8 cellular contexts compared by ENCODE assay signal in the genomic region with DNA sequence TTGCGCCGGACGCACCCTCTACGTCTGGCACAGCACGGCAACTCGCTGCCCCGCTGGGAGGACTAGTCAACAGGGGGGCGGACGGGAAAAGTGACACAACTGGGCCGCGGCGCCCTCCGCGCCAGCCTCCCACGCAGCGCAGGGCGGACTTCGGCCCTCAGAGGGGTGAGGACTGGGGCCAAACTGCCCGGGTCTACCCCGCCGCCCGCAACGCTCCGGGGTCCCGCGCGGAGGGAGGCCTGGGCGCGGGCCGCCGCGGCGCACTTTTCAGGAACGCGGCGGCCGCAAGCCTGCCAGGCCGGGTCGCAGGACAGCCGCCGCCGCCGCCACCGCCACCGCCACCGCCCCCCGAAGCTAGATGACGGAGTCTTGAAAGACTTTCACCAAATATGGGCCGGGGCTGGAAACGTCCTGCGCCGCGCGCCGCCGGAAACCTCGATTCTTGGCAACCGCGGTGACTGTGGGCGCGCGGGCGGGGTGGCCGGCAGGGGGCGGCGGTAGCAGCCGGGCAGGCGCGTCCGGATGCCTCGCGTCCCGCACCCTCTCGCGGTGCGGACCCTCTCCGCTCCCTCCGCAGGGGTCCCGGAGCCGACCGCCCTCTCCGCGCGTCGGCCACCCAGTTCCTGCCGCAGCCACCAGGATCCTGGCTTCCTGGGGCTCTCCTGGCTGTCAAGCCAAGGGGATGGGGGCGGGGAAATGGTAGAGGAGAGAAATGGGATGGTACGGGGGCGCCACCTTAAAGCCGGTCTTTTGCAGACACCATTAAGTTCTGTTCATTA. TPM values are rescaled to one million over a fixed set of nuclear protein-coding genes. Genes with fewer than 3 reads are reported as not detected.
DNase-seq lines count a peak whose midpoint lies in the region; ATAC-seq and TF ChIP-seq lines count a peak whose summit lies in the region.

No MANE protein-coding gene starts in this region.

- peaks cover 44% of the 10 kb centered on the region for H3K27me3 ChIP-seq in HUES64 (ENCODE audit: insufficient read depth, low read length)
- H3K27me3 ChIP-seq in dorsolateral prefrontal cortex, result peaks cover 0 to 8% (median 0%) of the 10 kb centered on the region in 45 donors

- H3K27ac ChIP-seq in HUES64 (ENCODE audit: low read depth, low read length), result peak overlapping the region; percentile 60
- peak overlapping the region in 58 of 59 donors; percentile 21 to 95 (median 86) for H3K27ac ChIP-seq in dorsolateral prefrontal cortex

- H3K4me1 ChIP-seq in HUES64 (ENCODE audit: insufficient read depth, low read length), result peaks cover 19% of the 10 kb centered on the region

- peaks cover 5% of the 10 kb centered on the region for H3K36me3 ChIP-seq in HUES64 (ENCODE audit: insufficient read depth, low read length)

- H3K9ac ChIP-seq in HUES64 (ENCODE audit: low read depth, low read length), result peak overlapping the region; percentile 92

- peak; percentile 82 for ATAC-seq in GM21529 (IDR thresholded peaks at IDR 0.05; ENCODE audit: unreplicated experiment)
- peak; percentile 21 to 64 (median 44) for ATAC-seq in T-cell (replicated peaks in 1 of 4)
- ATAC-seq in stimulated activated memory B cell treated with anti-CD40 and anti-IgM and Interleukin-4, amounts not matched to agents 10 μg/mL and 1 μg/mL and 100 μg/mL, for 72 hours, result peak; percentile 78

- peak overlapping the region; percentile 98 for H3K4me3 ChIP-seq in HUES64 (ENCODE audit: low read length)
- H3K4me3 ChIP-seq in dorsolateral prefrontal cortex, result peak overlapping the region; percentile 41 to 79 (median 69)
- H3K4me3 ChIP-seq in lower leg skin (ENCODE audit: low read depth, poor library complexity, severe bottlenecking), result peak overlapping the region; percentile 55

- intact Hi-C loops in dorsolateral prefrontal cortex (cut with DNase I), result loop anchor here (2.0 to 10.0 kb wide), 2 partner anchors 112 to 262 kb away; a partner anchor contains a TSS
- intact Hi-C loops in lower leg skin (cut with DNase I; ENCODE audit: low total_unique reads), result loop anchor here (10.0 kb wide), 1 partner anchor 272 kb away; no protein-coding TSS in a partner anchor

- POLR2A ChIA-PET in T-cell (lab: Charles Lee), result no interaction called here

- H3K9me3 Mint-ChIP-seq in T-cell, result no peaks in the 10 kb centered on the region
- no peaks in the 10 kb centered on the region for H3K9me3 Mint-ChIP-seq in stimulated activated memory B cell treated with anti-CD40 and anti-IgM and Interleukin-4, amounts not matched to agents 10 μg/mL and 1 μg/mL and 100 μg/mL, for 72 hours

- H3K36me3 Mint-ChIP-seq in T-cell, result no peaks in the 10 kb centered on the region
- no peaks in the 10 kb centered on the region for H3K36me3 Mint-ChIP-seq in stimulated activated memory B cell treated with anti-CD40 and anti-IgM and Interleukin-4, amounts not matched to agents 10 μg/mL and 1 μg/mL and 100 μg/mL, for 72 hours

- under 1% methylated on average over 90 of the region's 90 CpGs for WGBS in HUES64
- WGBS in lower leg skin, 2 donors, result 0 to 1% methylated on average over 25 to 41 of the region's 90 CpGs

- CTCF ChIA-PET in T-cell (lab: Charles Lee), result interaction anchor here in 1 of 2 donors (0.6 kb wide), 1 partner anchor 661 kb away, joined by 3 read pairs; no protein-coding TSS in a partner anchor

- no peaks in the 10 kb centered on the region for H3K9me3 ChIP-seq in HUES64 (ENCODE audit: insufficient read depth, low read depth, low read length)

- no peak for TF ChIP-seq POLR2A in lower leg skin (IDR thresholded peaks at IDR 0.05)

- DNase-seq in NCI-H748 (lab: John Stamatoyannopoulos, UW; ENCODE audit: unreplicated experiment) (peak; percentile 40), NCI-H748 treated with DMSO at 0.1 percent for 48 hours (lab: John Stamatoyannopoulos, UW) (no peak), T-cell (peak in 5 of 34 experiments; percentile 4 to 28 (median 18)), dorsolateral prefrontal cortex (peak in 8 of 10 donors; percentile 24 to 71 (median 64)), lower leg skin (ENCODE audit: low spot score in 2 of 2) (peak; percentile 78 to 97)

- TF ChIP-seq CTCF in dorsolateral prefrontal cortex (IDR thresholded peaks at IDR 0.05 in 54 of 56, conservative IDR thresholded peaks at IDR 0.05 in 2 of 56; ENCODE audit: low read depth in 1 of 56, partially characterized antibody in 56 of 56) (peak in 55 of 56 donors; percentile 23 to 74 (median 58)), lower leg skin (IDR thresholded peaks at IDR 0.05) (no peak)

- peaks cover 26 to 34% (median 30%) of the 10 kb centered on the region in 3 donors for H3K4me1 Mint-ChIP-seq in T-cell
- peaks cover 39% of the 10 kb centered on the region for H3K4me1 Mint-ChIP-seq in stimulated activated memory B cell treated with anti-CD40 and anti-IgM and Interleukin-4, amounts not matched to agents 10 μg/mL and 1 μg/mL and 100 μg/mL, for 72 hours

- H3K27me3 Mint-ChIP-seq in T-cell, result peaks cover 60 to 72% of the 10 kb centered on the region in 2 donors
- H3K27me3 Mint-ChIP-seq in stimulated activated memory B cell treated with anti-CD40 and anti-IgM and Interleukin-4, amounts not matched to agents 10 μg/mL and 1 μg/mL and 100 μg/mL, for 72 hours, result peaks cover 64% of the 10 kb centered on the region

- H3K27ac Mint-ChIP-seq in T-cell, result no peak overlapping the region
- peak overlapping the region; percentile 7 for H3K27ac Mint-ChIP-seq in stimulated activated memory B cell treated with anti-CD40 and anti-IgM and Interleukin-4, amounts not matched to agents 10 μg/mL and 1 μg/mL and 100 μg/mL, for 72 hours

- H3K4me3 Mint-ChIP-seq in T-cell, result peak overlapping the region; percentile 53 to 71 (median 65)
- peak overlapping the region; percentile 72 for H3K4me3 Mint-ChIP-seq in stimulated activated memory B cell treated with anti-CD40 and anti-IgM and Interleukin-4, amounts not matched to agents 10 μg/mL and 1 μg/mL and 100 μg/mL, for 72 hours

RNA-seq across cellular contexts. Expression of a gene that starts 3.7 kb away (rescaled TPM):
- polyA plus RNA-seq in HUES64 (2013, experiment 1 of 2), result 35.5 TPM
- 36.1 TPM for polyA plus RNA-seq in HUES64 (2013, experiment 2 of 2)
- 1 to 10 TPM in 2 of 5 donors, under 1 TPM in 1, not detected in 2; 0.70 to 1.2 (median 1.1) TPM for total RNA-seq in T-cell
- total RNA-seq in dorsolateral prefrontal cortex, result 100 to 1,000 TPM in 1 of 120 experiments, 10 to 100 TPM in 102, 1 to 10 TPM in 17; 5.9 to 119 (median 14.1) TPM
- 100 to 1,000 TPM in 2 of 4 donors, 10 to 100 TPM in 2; 47.1 to 174 (median 80.4) TPM for total RNA-seq in lower leg skin

Comparison
In these comparisons a context has a peak if more than half of its experiments do, and no peak if none do; other contexts are left out.
1. CTCF ChIP-seq: peak in dorsolateral prefrontal cortex (55 of 56); none in lower leg skin (0 of 3).
2. Peak in every context shown above with its lines, with median percentiles within 50 percentile points of each other: ATAC-seq and H3K4me3 ChIP-seq.